8 cellular contexts compared by ENCODE assay signal in the genomic region with DNA sequence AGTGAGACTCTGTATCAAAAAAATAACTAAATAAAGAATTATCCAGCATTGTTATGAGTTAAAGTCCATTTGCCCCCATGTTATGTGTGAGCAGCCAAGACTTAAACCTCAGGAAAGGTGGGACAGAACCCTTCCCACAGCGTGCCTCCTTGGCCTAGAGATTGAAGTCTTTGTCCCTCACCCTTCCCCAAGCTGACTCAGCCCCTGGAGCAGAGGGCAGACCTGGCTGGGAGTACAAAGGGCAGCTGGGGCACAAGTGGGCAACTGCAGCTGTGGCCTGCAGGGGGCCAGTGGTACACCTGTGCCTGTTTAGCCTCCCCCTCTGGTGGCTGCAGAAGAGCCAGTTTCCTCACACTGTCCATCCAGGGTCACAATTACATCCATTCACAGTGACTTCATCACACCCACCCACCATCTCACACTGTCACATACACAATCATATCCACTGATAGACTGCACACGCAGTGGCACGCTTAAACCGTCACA. TPM values are rescaled to one million over a fixed set of nuclear protein-coding genes. Genes with fewer than 3 reads are reported as not detected.
A peak's percentile ranks its signal among the peaks of the same experiment; 100 is the strongest.
DNase-seq lines count a peak whose midpoint lies in the region; ATAC-seq and TF ChIP-seq lines count a peak whose summit lies in the region.

No MANE protein-coding gene starts in this region.

- H4K5ac ChIP-seq in IMR-90 (ENCODE audit: low read depth, low read length), result peak overlapping the region; percentile 80

- H3K4me3 ChIP-seq in IMR-90 (ENCODE audit: insufficient read depth, low read depth, low read length), result peak overlapping the region; percentile 63
- H3K4me3 ChIP-seq in esophagus squamous epithelium, result peak overlapping the region; percentile 32 to 73 (median 63)

- peak overlapping the region; percentile 84 for H3K4ac ChIP-seq in IMR-90 (ENCODE audit: low read depth, low read length)

- TF ChIP-seq POLR2A in IMR-90 (IDR thresholded peaks at IDR 0.05; ENCODE audit: low read depth, low read length) (no peak), esophagus squamous epithelium (IDR thresholded peaks at IDR 0.05) (no peak)

- dilution Hi-C loops in IMR-90 (cut with HindIII; ENCODE audit: low sequenced_read_pairs, unreplicated experiment), result no loop called here

- no peaks in the 10 kb centered on the region for H3K27me3 Mint-ChIP-seq in nephron progenitor cell (ENCODE audit: low read depth, poor library complexity)

- H2BK15ac ChIP-seq in IMR-90 (ENCODE audit: low read depth, low read length), result peak overlapping the region; percentile 46; the same call in 1 of the 3 replicates

- H3K27me3 ChIP-seq in IMR-90 (ENCODE audit: control insufficient read depth, insufficient read depth, low read length) (no peaks in the 10 kb centered on the region), esophagus squamous epithelium (no peaks in the 10 kb centered on the region)

- in situ Hi-C loops in IMR-90 (cut with MboI; ENCODE audit: low sequenced_read_pairs), result no loop called here

- no TSS peak for BruUV-seq in IMR-90 (replicated peaks; lab: Mats Ljungman, UMichigan)

- H3K27ac ChIP-seq in IMR-90 (ENCODE audit: insufficient read depth, low read length) (peak overlapping the region; percentile 90), VCaP (peak overlapping the region; percentile 97), esophagus squamous epithelium (peak overlapping the region; percentile 85 to 98 (median 94))

- H2AK5ac ChIP-seq in IMR-90 (ENCODE audit: low read depth, low read length), result peak overlapping the region; percentile 97

- peak overlapping the region; percentile 73 for H2BK5ac ChIP-seq in IMR-90 (ENCODE audit: low read depth, low read length, poor library complexity, severe bottlenecking)

- H3K4me1 ChIP-seq in IMR-90 (ENCODE audit: control insufficient read depth, insufficient read depth, low read length) (peaks cover 11% of the 10 kb centered on the region), esophagus squamous epithelium (peaks cover 20 to 46% (median 22%) of the 10 kb centered on the region in 3 donors)

- H3K36me3 ChIP-seq in IMR-90 (ENCODE audit: control insufficient read depth, insufficient read depth, low read length) (no peaks in the 10 kb centered on the region; the same call in 1 of the 2 replicates), esophagus squamous epithelium (no peaks in the 10 kb centered on the region)

- H3K9ac ChIP-seq in IMR-90 (ENCODE audit: low read depth, low read length), result peak overlapping the region; percentile 84

- DNase-seq in activated CD8-positive, alpha-beta memory T cell treated with anti-CD3 and anti-CD28 coated beads for 24 hours, result peak; percentile 73
- DNase-seq in activated CD8-positive, alpha-beta memory T cell treated with anti-CD3 and anti-CD28 coated beads, Interleukin-2, amount 50 U/mL, for 4 hours, result no peak
- DNase-seq in IMR-90 (no peak), esophagus squamous epithelium (lab: John Stamatoyannopoulos, UW) (no peak), nephron progenitor cell (no peak), C1 segment of cervical spinal cord (lab: John Stamatoyannopoulos, UW) (no peak)

- peak overlapping the region; percentile 97 for H3K4me2 ChIP-seq in IMR-90 (ENCODE audit: low read depth, low read length)

- peaks cover 4% of the 10 kb centered on the region for H4K20me1 ChIP-seq in IMR-90 (ENCODE audit: insufficient read depth, low read length)

- peak overlapping the region; percentile 87 for H3K14ac ChIP-seq in IMR-90 (replicated peaks; ENCODE audit: low read depth, low read length)

- H3K27ac Mint-ChIP-seq in nephron progenitor cell, result peak overlapping the region; percentile 99

- H4K8ac ChIP-seq in IMR-90 (ENCODE audit: low read depth in 2 of 2, low read length in 2 of 2), result peak overlapping the region; percentile 45 to 65

- peaks cover 7% of the 10 kb centered on the region for H3K36me3 Mint-ChIP-seq in nephron progenitor cell (ENCODE audit: low read depth)

- H3K9me3 ChIP-seq in IMR-90 (ENCODE audit: control insufficient read depth, insufficient read depth, low read length) (no peaks in the 10 kb centered on the region), esophagus squamous epithelium (no peaks in the 10 kb centered on the region)

- peak overlapping the region; percentile 85 for H2AFZ ChIP-seq in IMR-90 (replicated peaks; ENCODE audit: low read length, poor library complexity)

- intact Hi-C loops in IMR-90 (cut with micrococcal nuclease) (loop anchor here (2.0 kb wide), 1 partner anchor 40 kb away; the partner anchor contains the start of gene PARP3), esophagus squamous epithelium (cut with DNase I) (no loop called here)

- no peak overlapping the region for H2BK20ac ChIP-seq in IMR-90 (ENCODE audit: low read depth, low read length)

- no peak for TF ChIP-seq RAD21 in IMR-90 (IDR thresholded peaks at IDR 0.05; ENCODE audit: low read length)

- POLR2A ChIA-PET in IMR-90 (lab: Charles Lee; ENCODE audit: unreplicated experiment), result interaction anchor here (1.0 kb wide), 1 partner anchor 10 kb away, joined by 6 read pairs; no protein-coding TSS in a partner anchor

- no peaks in the 10 kb centered on the region for H3K9me3 Mint-ChIP-seq in nephron progenitor cell

- peak overlapping the region; percentile 88 for H3K4me3 Mint-ChIP-seq in nephron progenitor cell

- H3K4me1 Mint-ChIP-seq in nephron progenitor cell, result peaks cover 48% of the 10 kb centered on the region

- H2AK9ac ChIP-seq in IMR-90 (replicated peaks; ENCODE audit: low read depth, low read length, poor library complexity), result peak overlapping the region; percentile 91

- peak overlapping the region; percentile 5; the same call in 1 of the 2 replicates for H3K56ac ChIP-seq in IMR-90 (ENCODE audit: extremely low read depth, insufficient read depth, low read length)

- H3K18ac ChIP-seq in IMR-90 (ENCODE audit: low read depth, low read length), result peak overlapping the region; percentile 74

- peak overlapping the region; percentile 78; the same call in 1 of the 2 replicates for H3K23ac ChIP-seq in IMR-90 (ENCODE audit: low read depth, low read length)

- CTCF ChIA-PET in IMR-90 (lab: Yijun Ruan, JAX), result interaction anchor here (0.7 to 1.3 kb wide), 2 partner anchors 9 to 10 kb away, joined by 3 read pairs; partner anchors contain the start of gene ABHD14B

- TF ChIP-seq CTCF in IMR-90 (conservative IDR thresholded peaks at IDR 0.05; ENCODE audit: low read depth, low read length) (peak; percentile 41), VCaP (conservative IDR thresholded peaks at IDR 0.05) (peak; percentile 80), esophagus squamous epithelium (IDR thresholded peaks at IDR 0.05) (peak; percentile 16 to 53 (median 25)), nephron progenitor cell (IDR thresholded peaks at IDR 0.05) (peak; percentile 42)

- H2BK120ac ChIP-seq in IMR-90 (ENCODE audit: low read depth, low read length), result peak overlapping the region; percentile 6; the same call in 1 of the 2 replicates

- no CpG with 5 or more reads among the region's 4 CpGs for WGBS in IMR-90 (ENCODE audit: extremely low coverage in 2 of 2, insufficient read length in 1 of 2), 2 experiments
- WGBS in esophagus squamous epithelium, 2 donors, result 0 to 4% methylated on average over 4 of the region's 4 CpGs

- peaks cover 7% of the 10 kb centered on the region for H3K9me1 ChIP-seq in IMR-90 (ENCODE audit: insufficient read depth, low read length)

- peak overlapping the region; percentile 56 for H4K91ac ChIP-seq in IMR-90 (ENCODE audit: insufficient read depth, low read depth, low read length)

- H3K79me1 ChIP-seq in IMR-90 (ENCODE audit: low read depth in 1 of 2, low read length in 2 of 2), result peaks cover 5 to 44% of the 10 kb centered on the region in 2 experiments; a peak in 3 of 4 replicates

- peak; percentile 49 for ATAC-seq in GM21737 (IDR thresholded peaks at IDR 0.05; ENCODE audit: unreplicated experiment)
- ATAC-seq in IMR-90 (ENCODE audit: low read depth), result peak; percentile 10; the same call in 1 of the 2 replicates

TF ChIP-seq in IMR-90, 13 proteins besides CTCF, POLR2A, EP300 and RAD21 (continues in another document):
- no peak for TF ChIP-seq SMC3 (IDR thresholded peaks at IDR 0.05; ENCODE audit: low read depth, low read length)
- no peak for TF ChIP-seq MAFK (IDR thresholded peaks at IDR 0.05; ENCODE audit: low read depth, low read length)
- TF ChIP-seq, protein P1, sequence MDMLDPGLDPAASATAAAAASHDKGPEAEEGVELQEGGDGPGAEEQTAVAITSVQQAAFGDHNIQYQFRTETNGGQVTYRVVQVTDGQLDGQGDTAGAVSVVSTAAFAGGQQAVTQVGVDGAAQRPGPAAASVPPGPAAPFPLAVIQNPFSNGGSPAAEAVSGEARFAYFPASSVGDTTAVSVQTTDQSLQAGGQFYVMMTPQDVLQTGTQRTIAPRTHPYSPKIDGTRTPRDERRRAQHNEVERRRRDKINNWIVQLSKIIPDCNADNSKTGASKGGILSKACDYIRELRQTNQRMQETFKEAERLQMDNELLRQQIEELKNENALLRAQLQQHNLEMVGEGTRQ (IDR thresholded peaks at IDR 0.05; ENCODE audit: low read depth, low read length), result no peak
- no peak for TF ChIP-seq MAZ (IDR thresholded peaks at IDR 0.05; ENCODE audit: borderline replicate concordance, low read depth, low read length)

RNA-seq across cellular contexts. Expression of gene ACY1, which starts 0.9 kb away (rescaled TPM):
- 21.1 and 22.0 TPM in 2 replicates for total RNA-seq in IMR-90 (2012; rRNA removed)
- 44.8 and 47.1 TPM in 2 replicates for polyA plus RNA-seq in IMR-90 (2012; rRNA removed)
- polyA plus RNA-seq in IMR-90 (2012; cell fraction: cytosol; rRNA removed), result 44.3 and 84.7 TPM in 2 replicates
- 49.3 and 84.6 TPM in 2 replicates for polyA plus RNA-seq in IMR-90 (2012; cell fraction: nucleus; rRNA removed; ENCODE audit: low replicate concordance)
- total RNA-seq in esophagus squamous epithelium, result 10 to 100 TPM; 20.2 to 42.7 (median 33.6) TPM

RNA-seq across cellular contexts. Expression of gene ABHD14A, which starts 7.5 kb away (rescaled TPM):
- total RNA-seq in IMR-90 (2012; rRNA removed), result 3.1 and 3.4 TPM in 2 replicates
- 10.0 and 12.2 TPM in 2 replicates for polyA plus RNA-seq in IMR-90 (2012; rRNA removed)
- 12.0 and 24.8 TPM in 2 replicates for polyA plus RNA-seq in IMR-90 (2012; cell fraction: cytosol; rRNA removed)
- 3.6 and 5.7 TPM in 2 replicates for polyA plus RNA-seq in IMR-90 (2012; cell fraction: nucleus; rRNA removed; ENCODE audit: low replicate concordance)
- 10 to 100 TPM in 2 of 4 donors, 1 to 10 TPM in 2; 4.3 to 14.2 (median 9.4) TPM for total RNA-seq in esophagus squamous epithelium

RNA-seq across cellular contexts. Expression of gene ABHD14B, which starts 8.5 kb away (rescaled TPM):
- 6.4 and 7.2 TPM in 2 replicates for total RNA-seq in IMR-90 (2012; rRNA removed)
- polyA plus RNA-seq in IMR-90 (2012; rRNA removed), result 28.3 and 30.4 TPM in 2 replicates
- polyA plus RNA-seq in IMR-90 (2012; cell fraction: cytosol; rRNA removed), result 17.0 and 38.2 TPM in 2 replicates
- 29.9 and 36.0 TPM in 2 replicates for polyA plus RNA-seq in IMR-90 (2012; cell fraction: nucleus; rRNA removed; ENCODE audit: low replicate concordance)
- 10 to 100 TPM; 29.6 to 54.4 (median 33.4) TPM for total RNA-seq in esophagus squamous epithelium

RNA-seq across cellular contexts. Expression of gene RPL29, which starts 13.3 kb away (rescaled TPM):
- 1,798 and 2,081 TPM in 2 replicates for total RNA-seq in IMR-90 (2012; rRNA removed)
- polyA plus RNA-seq in IMR-90 (2012; rRNA removed), result 2,126 and 2,187 TPM in 2 replicates
- 1,284 and 2,643 TPM in 2 replicates for polyA plus RNA-seq in IMR-90 (2012; cell fraction: cytosol; rRNA removed)
- polyA plus RNA-seq in IMR-90 (2012; cell fraction: nucleus; rRNA removed; ENCODE audit: low replicate concordance), result 510 and 968 TPM in 2 replicates
- 1,000 to 10,000 TPM; 1,191 to 2,826 (median 1,725) TPM for total RNA-seq in esophagus squamous epithelium

RNA-seq across cellular contexts. Expression of gene PCBP4, which starts 15.1 kb away (rescaled TPM):
- 70.8 and 71.1 TPM in 2 replicates for total RNA-seq in IMR-90 (2012; rRNA removed)
- polyA plus RNA-seq in IMR-90 (2012; rRNA removed), result 110 and 122 TPM in 2 replicates
- 83.1 and 134 TPM in 2 replicates for polyA plus RNA-seq in IMR-90 (2012; cell fraction: cytosol; rRNA removed)
- 274 and 587 TPM in 2 replicates for polyA plus RNA-seq in IMR-90 (2012; cell fraction: nucleus; rRNA removed; ENCODE audit: low replicate concordance)
- 10 to 100 TPM; 13.0 to 47.3 (median 19.5) TPM for total RNA-seq in esophagus squamous epithelium

Comparison
In these comparisons a context has a peak if more than half of its experiments do, and no peak if none do; other contexts are left out.
1. CTCF ChIP-seq: peak in every context shown above with its lines; median percentile 80 in VCaP; 42 in nephron progenitor cell; 41 in IMR-90; 25 in esophagus squamous epithelium.